ENCODE assay signal across 31 cellular contexts in genomic region chr3:64054488-64054887, GRCh38.
"Had no signal": no experiment of that assay in that cellular context is flagged by ENCODE, and none has a peak within 500 bp of the region (broad histone marks: within the 10 kb centered on the region; RNA-seq: fewer than 3 reads in every experiment).

No MANE protein-coding gene starts in this region.

- DNase-seq: activated CD4-positive, alpha-beta memory T cell treated with anti-CD3 and anti-CD28 coated beads, Interleukin-2, amount 10 ng/mL, durations not matched to agents 7 days and 5 days; activated CD4-positive, alpha-beta T cell treated with anti-CD3 and anti-CD28 coated beads for 1 hour; activated CD4-positive, alpha-beta T cell treated with anti-CD3 and anti-CD28 coated beads for 48 hours; activated CD4-positive, CD25-positive, alpha-beta regulatory T cell; activated CD8-positive, alpha-beta memory T cell treated with anti-CD3 and anti-CD28 coated beads for 24 hours; activated CD8-positive, alpha-beta memory T cell treated with anti-CD3 and anti-CD28 coated beads, Interleukin-2, amount 10 ng/mL, durations not matched to agents 7 days and 5 days; activated CD8-positive, alpha-beta memory T cell treated with anti-CD3 and anti-CD28 coated beads, Interleukin-2, amount 50 U/mL, for 48 hours; activated effector memory CD4-positive, alpha-beta T cell treated with Interleukin-2 at 50 U/mL for 16 hours; activated naive CD4-positive, alpha-beta T cell treated with anti-CD3 and anti-CD28 coated beads, Interleukin-2, amount 10 ng/mL, durations not matched to agents 7 days and 5 days; activated naive CD8-positive, alpha-beta T cell treated with anti-CD3 and anti-CD28 coated beads, Interleukin-2, amount 10 ng/mL, durations not matched to agents 7 days and 5 days; activated T-cell treated with anti-CD3 and anti-CD28 coated beads, Interleukin-2, amount 50 U/mL, for 48 hours; NCI-H1105; NCI-H1417 treated with DMSO at 0.1 percent for 48 hours; NCI-H187 treated with DMSO at 0.1 percent for 48 hours; NCI-H2171 treated with DMSO at 0.1 percent for 48 hours; NCI-H2227 treated with DMSO at 0.1 percent for 48 hours; NCI-H446; NCI-H510A treated with DMSO at 0.1 percent for 48 hours; NCI-H526 treated with DMSO at 0.1 percent for 48 hours; NCI-H774; Peyer's patch; RPMI8226; SHP77 treated with DMSO at 0.1 percent for 48 hours; SK-N-SH; T-helper 1 cell; T-helper 2 cell; T-helper 9 cell; WERI-Rb-1 had no signal

- H3K4me3 Mint-ChIP-seq: activated CD4-positive, alpha-beta memory T cell treated with anti-CD3 and anti-CD28 coated beads, Interleukin-2, amount 10 ng/mL, durations not matched to agents 7 days and 5 days; activated CD8-positive, alpha-beta memory T cell treated with anti-CD3 and anti-CD28 coated beads, Interleukin-2, amount 10 ng/mL, durations not matched to agents 7 days and 5 days; activated naive CD4-positive, alpha-beta T cell treated with anti-CD3 and anti-CD28 coated beads, Interleukin-2, amount 10 ng/mL, durations not matched to agents 7 days and 5 days; activated naive CD8-positive, alpha-beta T cell treated with anti-CD3 and anti-CD28 coated beads, Interleukin-2, amount 10 ng/mL, durations not matched to agents 7 days and 5 days had no signal

- H3K4me1 ChIP-seq: ascending aorta, breast epithelium, Peyer's patch had no signal

- H3K27ac ChIP-seq: ascending aorta, breast epithelium, Peyer's patch, SJSA1, WERI-Rb-1 had no signal

- H3K9ac ChIP-seq: SK-N-SH had no signal

- H3K4me2 ChIP-seq: SK-N-SH had no signal

- H3K27me3 ChIP-seq: ascending aorta, breast epithelium, Peyer's patch, SJSA1 had no signal

- H3K9me3 Mint-ChIP-seq: activated CD4-positive, alpha-beta memory T cell treated with anti-CD3 and anti-CD28 coated beads, Interleukin-2, amount 10 ng/mL, durations not matched to agents 7 days and 5 days; activated naive CD4-positive, alpha-beta T cell treated with anti-CD3 and anti-CD28 coated beads, Interleukin-2, amount 10 ng/mL, durations not matched to agents 7 days and 5 days had no signal

- H3K9me3 ChIP-seq: ascending aorta, breast epithelium, Peyer's patch, SJSA1, SK-N-SH had no signal

- H3K36me3 Mint-ChIP-seq: activated CD8-positive, alpha-beta memory T cell treated with anti-CD3 and anti-CD28 coated beads, Interleukin-2, amount 10 ng/mL, durations not matched to agents 7 days and 5 days; activated naive CD4-positive, alpha-beta T cell treated with anti-CD3 and anti-CD28 coated beads, Interleukin-2, amount 10 ng/mL, durations not matched to agents 7 days and 5 days; activated naive CD8-positive, alpha-beta T cell treated with anti-CD3 and anti-CD28 coated beads, Interleukin-2, amount 10 ng/mL, durations not matched to agents 7 days and 5 days had no signal

- H3K4me3 ChIP-seq: ascending aorta, breast epithelium, Peyer's patch, SJSA1 had no signal

- H3K27ac Mint-ChIP-seq: activated CD4-positive, alpha-beta memory T cell treated with anti-CD3 and anti-CD28 coated beads, Interleukin-2, amount 10 ng/mL, durations not matched to agents 7 days and 5 days; activated CD8-positive, alpha-beta memory T cell treated with anti-CD3 and anti-CD28 coated beads, Interleukin-2, amount 10 ng/mL, durations not matched to agents 7 days and 5 days; activated naive CD4-positive, alpha-beta T cell treated with anti-CD3 and anti-CD28 coated beads, Interleukin-2, amount 10 ng/mL, durations not matched to agents 7 days and 5 days; activated naive CD8-positive, alpha-beta T cell treated with anti-CD3 and anti-CD28 coated beads, Interleukin-2, amount 10 ng/mL, durations not matched to agents 7 days and 5 days had no signal

- H3K36me3 ChIP-seq: ascending aorta, breast epithelium, Peyer's patch, SJSA1, WERI-Rb-1 had no signal

- ATAC-seq: activated CD8-positive, alpha-beta memory T cell treated with anti-CD3 and anti-CD28 coated beads, Interleukin-2, amount 10 ng/mL, durations not matched to agents 7 days and 5 days had no signal
